Comparison of ENCODE assay signal across 8 cellular contexts in genomic region chr11:68903288-68903630, GRCh38. TPM values are rescaled to one million over a fixed set of nuclear protein-coding genes. Genes with fewer than 3 reads are reported as not detected.
A peak's percentile ranks its signal among the peaks of the same experiment; 100 is the strongest.
DNase-seq lines count a peak whose midpoint lies in the region; ATAC-seq and TF ChIP-seq lines count a peak whose summit lies in the region.

No MANE protein-coding gene starts in this region.

- intact Hi-C loops in Panc1 (cut with micrococcal nuclease; ENCODE audit: unreplicated experiment), result loop anchor here (5.0 kb wide), 1 partner anchor 139 kb away; no protein-coding TSS in a partner anchor

- no peak for TF ChIP-seq CTCF in Panc1 (IDR thresholded peaks at IDR 0.05)
- no peak for TF ChIP-seq CTCF in epithelial cell of proximal tubule (conservative IDR thresholded peaks at IDR 0.05; ENCODE audit: low read depth, low read length)
- no peak for TF ChIP-seq CTCF in progenitor cell of endocrine pancreas (IDR thresholded peaks at IDR 0.05; ENCODE audit: unreplicated experiment)

- H3K36me3 Mint-ChIP-seq in progenitor cell of endocrine pancreas (ENCODE audit: insufficient read depth), result peaks cover 7% of the 10 kb centered on the region

- peaks cover 24% of the 10 kb centered on the region for H3K4me1 Mint-ChIP-seq in progenitor cell of endocrine pancreas (ENCODE audit: low read depth)

- peak overlapping the region; percentile 96 for H3K27ac Mint-ChIP-seq in progenitor cell of endocrine pancreas

- H3K4me1 ChIP-seq in Panc1 (ENCODE audit: control insufficient read depth, insufficient read depth, low read length), result 0 out of 2 replicates have a peak, but pooled peaks cover 7% of the 10 kb centered on the region

- H3K4me3 ChIP-seq in Panc1 (ENCODE audit: low read depth in 2 of 2, low read length in 2 of 2) (peak overlapping the region; percentile 93 to 100), epithelial cell of proximal tubule (ENCODE audit: low read depth, low read length) (peak overlapping the region; percentile 100)

- H3K27ac ChIP-seq in Panc1 (ENCODE audit: low read length), result peak overlapping the region; percentile 95

- no peaks in the 10 kb centered on the region for H3K9me3 Mint-ChIP-seq in progenitor cell of endocrine pancreas (ENCODE audit: low read depth)

- no peaks in the 10 kb centered on the region for H3K9me3 ChIP-seq in Panc1 (ENCODE audit: control insufficient read depth, insufficient read depth, low read depth, low read length)

- H3K27me3 ChIP-seq in Panc1 (ENCODE audit: control insufficient read depth, insufficient read depth, low read length), result no peaks in the 10 kb centered on the region

- H3K36me3 ChIP-seq in Panc1 (ENCODE audit: control insufficient read depth, insufficient read depth, low read length), result peaks cover 7% of the 10 kb centered on the region

- peak; percentile 32 for ATAC-seq in Panc1

- H3K4me3 Mint-ChIP-seq in progenitor cell of endocrine pancreas (ENCODE audit: low read depth), result peak overlapping the region; percentile 92

- H3K27me3 Mint-ChIP-seq in progenitor cell of endocrine pancreas, result no peaks in the 10 kb centered on the region

- no TSS peak for BruUV-seq in Panc1 (replicated peaks; lab: Mats Ljungman, UMichigan)

- CTCF ChIA-PET in Panc1 (lab: Charles Lee), result no interaction called here

- peak; percentile 60 for DNase-seq in activated CD8-positive, alpha-beta memory T cell treated with anti-CD3 and anti-CD28 coated beads for 24 hours
- DNase-seq in activated CD8-positive, alpha-beta memory T cell treated with anti-CD3 and anti-CD28 coated beads, Interleukin-2, amount 50 U/mL, for 4 hours, result no peak
- DNase-seq in Panc1 (ENCODE audit: low read depth, low spot score) (peak; percentile 5), epithelial cell of proximal tubule (ENCODE audit: low read depth) (no peak), progenitor cell of endocrine pancreas (ENCODE audit: low spot score, unreplicated experiment) (no peak), glomerular visceral epithelial cell (ENCODE audit: extremely low spot score) (no peak), NCI-H2081 treated with DMSO at 0.1 percent for 48 hours (lab: John Stamatoyannopoulos, UW) (no peak), NCI-H2107 (lab: John Stamatoyannopoulos, UW) (no peak)

- POLR2A ChIA-PET in Panc1 (lab: Charles Lee), result interaction anchor here (0.5 kb wide), 1 partner anchor 16 kb away, joined by 8 read pairs; no protein-coding TSS in a partner anchor

- in situ Hi-C loops in Panc1 (cut with HindIII; ENCODE audit: low pct_unique_long_range_greater_than_20kb, low sequenced_read_pairs), result no loop called here

RNA-seq across cellular contexts. Expression of gene MRPL21, which starts 0.4 kb away (rescaled TPM):
- 94.9 TPM for total RNA-seq in Panc1 (2021; ENCODE audit: unreplicated experiment)
- 110 TPM for polyA plus RNA-seq in Panc1 (2012; ENCODE audit: insufficient read length)
- total RNA-seq in epithelial cell of proximal tubule, result 80.1 and 107 TPM in 2 replicates
- total RNA-seq in progenitor cell of endocrine pancreas, result 51.4 and 54.0 TPM in 2 replicates

RNA-seq across cellular contexts. Expression of gene IGHMBP2, which starts 0.4 kb away (rescaled TPM):
- total RNA-seq in Panc1 (2021; ENCODE audit: unreplicated experiment) (27.8 TPM), epithelial cell of proximal tubule (10.3 and 12.1 TPM in 2 replicates), progenitor cell of endocrine pancreas (30.6 and 30.8 TPM in 2 replicates)
- polyA plus RNA-seq in Panc1 (2012; ENCODE audit: insufficient read length), result 21.4 TPM

Comparison
In these comparisons a context has a peak if more than half of its experiments do, and no peak if none do; other contexts are left out.
1. DNase-seq: peak in activated CD8-positive, alpha-beta memory T cell treated with anti-CD3 and anti-CD28 coated beads for 24 hours (single experiment) and Panc1 (single experiment); none in activated CD8-positive, alpha-beta memory T cell treated with anti-CD3 and anti-CD28 coated beads, Interleukin-2, amount 50 U/mL, for 4 hours (single experiment), epithelial cell of proximal tubule (single experiment), progenitor cell of endocrine pancreas (single experiment), glomerular visceral epithelial cell (single experiment), NCI-H2081 treated with DMSO at 0.1 percent for 48 hours (single experiment) and NCI-H2107 (single experiment).